8 cellular contexts compared by ENCODE assay signal in the genomic region with DNA sequence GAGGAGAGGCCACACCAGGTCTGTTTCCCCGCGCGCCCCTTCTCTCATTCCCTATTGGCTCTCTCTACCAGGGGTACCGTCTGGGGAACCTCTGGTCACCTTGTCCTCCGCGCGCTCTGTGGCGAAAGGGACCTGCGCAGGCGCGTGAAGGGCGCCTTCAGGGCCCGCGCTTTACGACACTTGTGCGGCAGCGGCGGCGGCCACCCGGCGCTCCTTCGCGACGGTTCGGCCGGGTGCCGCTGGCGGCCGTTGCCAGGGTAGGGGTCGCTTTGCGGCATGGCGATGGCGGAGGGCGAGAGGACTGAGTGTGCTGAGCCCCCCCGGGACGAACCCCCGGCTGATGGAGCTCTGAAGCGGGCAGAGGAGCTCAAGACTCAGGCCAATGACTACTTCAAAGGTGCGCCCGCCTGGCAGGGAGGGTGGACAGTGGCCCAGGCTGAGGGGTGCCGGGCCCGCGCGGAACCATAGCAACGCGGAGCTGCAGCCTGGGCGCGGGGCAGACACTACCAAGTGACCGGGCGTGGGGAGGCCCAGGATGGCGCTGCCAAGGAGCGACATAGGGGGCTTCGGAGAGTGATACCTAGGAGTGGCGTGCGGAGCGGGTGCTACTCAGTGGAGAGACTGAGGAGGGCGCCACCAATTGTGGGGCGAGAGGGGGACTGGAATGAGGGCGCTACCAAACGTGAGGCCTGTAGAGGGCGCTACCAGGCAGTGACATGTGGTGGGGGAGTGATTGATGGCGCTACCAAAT. TPM values are rescaled to one million over a fixed set of nuclear protein-coding genes. Genes with fewer than 3 reads are reported as not detected.
DNase-seq lines count a peak whose midpoint lies in the region; ATAC-seq, FAIRE-seq and TF ChIP-seq lines count a peak whose summit lies in the region.

A gene with protein sequence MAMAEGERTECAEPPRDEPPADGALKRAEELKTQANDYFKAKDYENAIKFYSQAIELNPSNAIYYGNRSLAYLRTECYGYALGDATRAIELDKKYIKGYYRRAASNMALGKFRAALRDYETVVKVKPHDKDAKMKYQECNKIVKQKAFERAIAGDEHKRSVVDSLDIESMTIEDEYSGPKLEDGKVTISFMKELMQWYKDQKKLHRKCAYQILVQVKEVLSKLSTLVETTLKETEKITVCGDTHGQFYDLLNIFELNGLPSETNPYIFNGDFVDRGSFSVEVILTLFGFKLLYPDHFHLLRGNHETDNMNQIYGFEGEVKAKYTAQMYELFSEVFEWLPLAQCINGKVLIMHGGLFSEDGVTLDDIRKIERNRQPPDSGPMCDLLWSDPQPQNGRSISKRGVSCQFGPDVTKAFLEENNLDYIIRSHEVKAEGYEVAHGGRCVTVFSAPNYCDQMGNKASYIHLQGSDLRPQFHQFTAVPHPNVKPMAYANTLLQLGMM (plus strand): TSS at position 267 of the 751 bp plus-strand sequence. CDS start 10 bp downstream, at position 277.

- H3K4me3 ChIP-seq in HCT116 (replicated peaks in 1 of 2; ENCODE audit: low read depth in 1 of 2, low read length in 2 of 2), result peak within 1 kb of the TSS; percentile 96 to 100
- peak within 1 kb of the TSS; percentile 100 for H3K4me3 ChIP-seq in SK-N-MC

- H3K9me3 Mint-ChIP-seq in activated naive CD4-positive, alpha-beta T cell treated with anti-CD3 and anti-CD28 coated beads, Interleukin-2, amount 10 ng/mL, durations not matched to agents 7 days and 5 days, result no peaks in the 10 kb centered on the region

- H3K9ac ChIP-seq in HCT116 (ENCODE audit: low read length), result peak within 1 kb of the TSS; percentile 99
- peak within 1 kb of the TSS; percentile 93 for H3K9ac ChIP-seq in SK-N-MC (ENCODE audit: insufficient read length)

- H3K27me3 ChIP-seq in HCT116 (ENCODE audit: insufficient read depth, low read length), result no peaks in the 10 kb centered on the region

- no peaks in the 10 kb centered on the region for H4K20me1 ChIP-seq in HCT116 (ENCODE audit: insufficient read depth)

- TF ChIP-seq POLR2A in HCT116 (IDR thresholded peaks at IDR 0.05; ENCODE audit: borderline replicate concordance, extremely low read depth, insufficient read depth, insufficient read length), result peak; percentile 67

- ATAC-seq in HCT116, result peak; percentile 88

- POLR2A ChIA-PET in HCT116 (lab: Charles Lee), result no interaction called here

- intact Hi-C loops in HCT116 (cut with micrococcal nuclease), result no loop called here

- TF ChIP-seq CTCF in HCT116 (IDR thresholded peaks at IDR 0.05 in 2 of 3, conservative IDR thresholded peaks at IDR 0.05 in 1 of 3; ENCODE audit: borderline replicate concordance in 1 of 3, insufficient read depth in 1 of 3, low read depth in 2 of 3, low read length in 2 of 3), result peak; percentile 96 to 99 (median 97)

- RAD21 ChIA-PET in HCT116 (lab: Charles Lee; ENCODE audit: low non-redundant PET in 1 of 2, low total read pairs in 2 of 2, uncharacterized antibody in 2 of 2, unreplicated experiment in 2 of 2), result no interaction called here

- BruUV-seq in HCT116 (replicated peaks; lab: Mats Ljungman, UMichigan), result TSS peak; percentile 86

- H3K4me1 ChIP-seq in HCT116 (ENCODE audit: control insufficient read depth in 1 of 2, insufficient read depth in 2 of 2, low read length in 2 of 2), result peaks cover 0 to 35% of the 10 kb centered on the region in 2 experiments; a peak in 2 of 4 replicates

- H2AFZ ChIP-seq in HCT116 (ENCODE audit: low read depth, low read length, poor library complexity, severe bottlenecking), result peak within 1 kb of the TSS; percentile 79

- H3K27ac ChIP-seq in HCT116 (ENCODE audit: low read depth, low read length), result peak within 1 kb of the TSS; percentile 86
- peak within 1 kb of the TSS; percentile 76; the same call in 1 of the 2 replicates for H3K27ac ChIP-seq in SK-N-MC

- H3K9me3 ChIP-seq in HCT116 (ENCODE audit: control insufficient read depth in 1 of 2, insufficient read depth in 1 of 2, low read depth in 1 of 2, low read length in 2 of 2) (no peaks in the 10 kb centered on the region), SK-N-MC (ENCODE audit: low read depth, low read length) (no peaks in the 10 kb centered on the region)

- H3K36me3 Mint-ChIP-seq in activated naive CD4-positive, alpha-beta T cell treated with anti-CD3 and anti-CD28 coated beads, Interleukin-2, amount 10 ng/mL, durations not matched to agents 7 days and 5 days, result peaks cover 22% of the 10 kb centered on the region

- peaks cover 51% of the 10 kb centered on the region for H3K79me2 ChIP-seq in HCT116 (ENCODE audit: insufficient read depth, low read length)

- peak; percentile 51 for FAIRE-seq in G401.6 (lab: Jason Lieb, UNC)

- DNase-seq in HCT116 (ENCODE audit: low read depth, low spot score) (peak; percentile 89), NAMALWA (ENCODE audit: low spot score) (peak; percentile 94), SK-N-MC (ENCODE audit: low read depth, low spot score) (no peak), germinal center (ENCODE audit: low spot score) (peak; percentile 96), nucleus accumbens (lab: John Stamatoyannopoulos, UW) (peak in 55 of 56 donors; percentile 44 to 92 (median 79)), superior temporal gyrus (ENCODE audit: extremely low spot score) (peak; percentile 87)
- peak; percentile 91 for DNase-seq in activated naive CD4-positive, alpha-beta T cell treated with anti-CD3 and anti-CD28 coated beads, Interleukin-2, amount 10 ng/mL, durations not matched to agents 7 days and 5 days

- peak within 1 kb of the TSS; percentile 89 for H3K27ac Mint-ChIP-seq in activated naive CD4-positive, alpha-beta T cell treated with anti-CD3 and anti-CD28 coated beads, Interleukin-2, amount 10 ng/mL, durations not matched to agents 7 days and 5 days

- H3K4me3 Mint-ChIP-seq in activated naive CD4-positive, alpha-beta T cell treated with anti-CD3 and anti-CD28 coated beads, Interleukin-2, amount 10 ng/mL, durations not matched to agents 7 days and 5 days, result peak within 1 kb of the TSS; percentile 84

- peak within 1 kb of the TSS; percentile 98 for H3K4me2 ChIP-seq in HCT116 (ENCODE audit: low read length)

- no peaks in the 10 kb centered on the region; a peak in 2 of 4 replicates for H3K36me3 ChIP-seq in HCT116 (ENCODE audit: control insufficient read depth in 1 of 2, insufficient read depth in 2 of 2, low read length in 2 of 2)
- peaks cover 11% of the 10 kb centered on the region; the same call in 1 of the 2 replicates for H3K36me3 ChIP-seq in SK-N-MC (ENCODE audit: insufficient read depth, low read length)

- peaks cover 21% of the 10 kb centered on the region for H3K27me3 Mint-ChIP-seq in activated naive CD4-positive, alpha-beta T cell treated with anti-CD3 and anti-CD28 coated beads, Interleukin-2, amount 10 ng/mL, durations not matched to agents 7 days and 5 days

- no peaks in the 10 kb centered on the region for H3K9me2 ChIP-seq in HCT116 (ENCODE audit: insufficient read depth)

- peaks cover 57% of the 10 kb centered on the region for H3K4me1 Mint-ChIP-seq in activated naive CD4-positive, alpha-beta T cell treated with anti-CD3 and anti-CD28 coated beads, Interleukin-2, amount 10 ng/mL, durations not matched to agents 7 days and 5 days

- no peak; the same call in none of the 2 replicates for TF ChIP-seq RAD21 in HCT116 (IDR thresholded peaks at IDR 0.05; ENCODE audit: low read depth)

- CTCF ChIA-PET in HCT116 (lab: Charles Lee), result interaction anchor here (0.6 to 2.2 kb wide), 6 partner anchors 9 to 66 kb away, joined by 3 to 6 read pairs (median 4); no protein-coding TSS in a partner anchor
- CTCF ChIA-PET in activated naive CD4-positive, alpha-beta T cell treated with anti-CD3 and anti-CD28 coated beads, Interleukin-2, amount 10 ng/mL, durations not matched to agents 7 days and 5 days (lab: Charles Lee), result interaction anchor here (0.6 to 2.3 kb wide), 11 partner anchors 8 to 66 kb away, joined by 3 to 9 read pairs (median 4); no protein-coding TSS in a partner anchor

TF ChIP-seq in HCT116, 20 proteins besides CTCF, POLR2A, EP300 and RAD21 (continues in another document):
- TF ChIP-seq, protein P1, sequence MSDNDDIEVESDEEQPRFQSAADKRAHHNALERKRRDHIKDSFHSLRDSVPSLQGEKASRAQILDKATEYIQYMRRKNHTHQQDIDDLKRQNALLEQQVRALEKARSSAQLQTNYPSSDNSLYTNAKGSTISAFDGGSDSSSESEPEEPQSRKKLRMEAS (IDR thresholded peaks at IDR 0.05), result peak; percentile 85
- TF ChIP-seq CBX3 (IDR thresholded peaks at IDR 0.05; ENCODE audit: low read depth) (0 out of 2 replicates have a peak, but pooled peaks have one; percentile 47), ZFX (IDR thresholded peaks at IDR 0.05) (peak; percentile 71; the same call in 1 of the 2 replicates), POLR2AphosphoS5 (IDR thresholded peaks at IDR 0.05; ENCODE audit: low read depth, low read length) (peak; percentile 87), YY1 (IDR thresholded peaks at IDR 0.05; ENCODE audit: extremely low read depth, insufficient replicate concordance, low read depth, low read length) (peak; percentile 80), TCF7L2 (IDR thresholded peaks at IDR 0.05; ENCODE audit: borderline replicate concordance, extremely low read depth, insufficient read depth, insufficient read length) (peak; percentile 83)
- TF ChIP-seq, protein P2, sequence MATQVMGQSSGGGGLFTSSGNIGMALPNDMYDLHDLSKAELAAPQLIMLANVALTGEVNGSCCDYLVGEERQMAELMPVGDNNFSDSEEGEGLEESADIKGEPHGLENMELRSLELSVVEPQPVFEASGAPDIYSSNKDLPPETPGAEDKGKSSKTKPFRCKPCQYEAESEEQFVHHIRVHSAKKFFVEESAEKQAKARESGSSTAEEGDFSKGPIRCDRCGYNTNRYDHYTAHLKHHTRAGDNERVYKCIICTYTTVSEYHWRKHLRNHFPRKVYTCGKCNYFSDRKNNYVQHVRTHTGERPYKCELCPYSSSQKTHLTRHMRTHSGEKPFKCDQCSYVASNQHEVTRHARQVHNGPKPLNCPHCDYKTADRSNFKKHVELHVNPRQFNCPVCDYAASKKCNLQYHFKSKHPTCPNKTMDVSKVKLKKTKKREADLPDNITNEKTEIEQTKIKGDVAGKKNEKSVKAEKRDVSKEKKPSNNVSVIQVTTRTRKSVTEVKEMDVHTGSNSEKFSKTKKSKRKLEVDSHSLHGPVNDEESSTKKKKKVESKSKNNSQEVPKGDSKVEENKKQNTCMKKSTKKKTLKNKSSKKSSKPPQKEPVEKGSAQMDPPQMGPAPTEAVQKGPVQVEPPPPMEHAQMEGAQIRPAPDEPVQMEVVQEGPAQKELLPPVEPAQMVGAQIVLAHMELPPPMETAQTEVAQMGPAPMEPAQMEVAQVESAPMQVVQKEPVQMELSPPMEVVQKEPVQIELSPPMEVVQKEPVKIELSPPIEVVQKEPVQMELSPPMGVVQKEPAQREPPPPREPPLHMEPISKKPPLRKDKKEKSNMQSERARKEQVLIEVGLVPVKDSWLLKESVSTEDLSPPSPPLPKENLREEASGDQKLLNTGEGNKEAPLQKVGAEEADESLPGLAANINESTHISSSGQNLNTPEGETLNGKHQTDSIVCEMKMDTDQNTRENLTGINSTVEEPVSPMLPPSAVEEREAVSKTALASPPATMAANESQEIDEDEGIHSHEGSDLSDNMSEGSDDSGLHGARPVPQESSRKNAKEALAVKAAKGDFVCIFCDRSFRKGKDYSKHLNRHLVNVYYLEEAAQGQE (IDR thresholded peaks at IDR 0.05; ENCODE audit: low read depth), result no peak

RNA-seq across cellular contexts. Expression of the gene that starts here (rescaled TPM):
- 102 TPM for total RNA-seq in HCT116 (2021; ENCODE audit: unreplicated experiment)
- 99.9 and 106 TPM in 2 replicates for polyA plus RNA-seq in HCT116 (2012)
